14 cellular contexts compared by ENCODE assay signal in genomic region chr2:237262838-237263771, GRCh38.
DNase-seq lines count a peak whose midpoint lies in the region; ATAC-seq, FAIRE-seq and TF ChIP-seq lines count a peak whose summit lies in the region.
"Had no signal": no experiment of that assay in that cellular context is flagged by ENCODE, and none has a peak within 500 bp of the region (broad histone marks: within the 10 kb centered on the region; RNA-seq: fewer than 3 reads in every experiment).

No MANE protein-coding gene starts in this region.

- peak overlapping the region; percentile 51 for H3K4me2 ChIP-seq in osteoblast (ENCODE audit: insufficient read depth, low read length)

- H4K20me1 ChIP-seq in osteoblast (ENCODE audit: insufficient read depth, low read length): no peaks in the 10 kb centered on the region

- H3K27ac Mint-ChIP-seq in stimulated activated naive B cell treated with anti-CD40 and anti-IgM and Interleukin-4, amounts not matched to agents 10 μg/mL and 1 μg/mL and 100 μg/mL, for 72 hours: no peak overlapping the region

- H3K9me3 ChIP-seq in esophagus muscularis mucosa: no peaks in the 10 kb centered on the region
- H3K9me3 ChIP-seq in osteoblast (ENCODE audit: low read depth, low read length): no peaks in the 10 kb centered on the region
- H3K9me3 ChIP-seq: adrenal gland had no signal

- TF ChIP-seq POLR2A in esophagus muscularis mucosa (IDR thresholded peaks at IDR 0.05; ENCODE audit: low read depth): no peak

- peaks cover 0 to 50% (median 25%) of the 10 kb centered on the region in 4 donors for H3K4me1 ChIP-seq in esophagus muscularis mucosa
- H3K4me1 ChIP-seq in osteoblast (ENCODE audit: insufficient read depth, low read length): peaks cover 59% of the 10 kb centered on the region

- H3K4me1 Mint-ChIP-seq in stimulated activated naive B cell treated with anti-CD40 and anti-IgM and Interleukin-4, amounts not matched to agents 10 μg/mL and 1 μg/mL and 100 μg/mL, for 72 hours: no peaks in the 10 kb centered on the region

- H3K79me2 ChIP-seq in osteoblast (ENCODE audit: insufficient read depth, low read length): no peaks in the 10 kb centered on the region

- no peaks in the 10 kb centered on the region for H3K36me3 ChIP-seq in esophagus muscularis mucosa
- H3K36me3 ChIP-seq in osteoblast (ENCODE audit: insufficient read depth, low read length): no peaks in the 10 kb centered on the region
- H3K36me3 ChIP-seq: adrenal gland had no signal

- H3K4me3 ChIP-seq in esophagus muscularis mucosa (no peak overlapping the region), osteoblast (ENCODE audit: insufficient read depth, low read length) (peak overlapping the region; percentile 10)
- H3K4me3 ChIP-seq: adrenal gland had no signal

- H3K27me3 Mint-ChIP-seq in stimulated activated naive B cell treated with anti-CD40 and anti-IgM and Interleukin-4, amounts not matched to agents 10 μg/mL and 1 μg/mL and 100 μg/mL, for 72 hours: peaks cover 0 to 3% of the 10 kb centered on the region in 2 donors

- TF ChIP-seq CTCF in esophagus muscularis mucosa (IDR thresholded peaks at IDR 0.05) (no peak), osteoblast (IDR thresholded peaks at IDR 0.05; ENCODE audit: extremely low read depth, low read depth, low read length) (no peak)

- intact Hi-C loops in esophagus muscularis mucosa (cut with DNase I): no loop called here

- TF ChIP-seq EP300 in esophagus muscularis mucosa (IDR thresholded peaks at IDR 0.05): no peak

- H2AFZ ChIP-seq in osteoblast (ENCODE audit: low read length): peak overlapping the region; percentile 42

- H3K36me3 Mint-ChIP-seq in stimulated activated naive B cell treated with anti-CD40 and anti-IgM and Interleukin-4, amounts not matched to agents 10 μg/mL and 1 μg/mL and 100 μg/mL, for 72 hours: no peaks in the 10 kb centered on the region

- H3K27me3 ChIP-seq in esophagus muscularis mucosa: no peaks in the 10 kb centered on the region
- H3K27me3 ChIP-seq in osteoblast (ENCODE audit: insufficient read depth, low read length): no peaks in the 10 kb centered on the region
- H3K27me3 ChIP-seq: adrenal gland had no signal

- FAIRE-seq in RCC 7860 (lab: Jason Lieb, UNC): no peak
- FAIRE-seq: GM18507 had no signal

- peaks cover 4 to 6% of the 10 kb centered on the region in 2 donors for H3K9me3 Mint-ChIP-seq in stimulated activated naive B cell treated with anti-CD40 and anti-IgM and Interleukin-4, amounts not matched to agents 10 μg/mL and 1 μg/mL and 100 μg/mL, for 72 hours

- no peak for ATAC-seq in stimulated activated naive B cell treated with anti-CD40 and anti-IgM and Interleukin-4, amounts not matched to agents 10 μg/mL and 1 μg/mL and 100 μg/mL, for 72 hours (replicated peaks)
- ATAC-seq in HG03439 (IDR thresholded peaks at IDR 0.05; ENCODE audit: unreplicated experiment): no peak

- WGBS in esophagus muscularis mucosa: 84% methylated on average over 10 of the region's 10 CpGs

- no peak overlapping the region for H3K4me3 Mint-ChIP-seq in stimulated activated naive B cell treated with anti-CD40 and anti-IgM and Interleukin-4, amounts not matched to agents 10 μg/mL and 1 μg/mL and 100 μg/mL, for 72 hours

- DNase-seq in Daoy (ENCODE audit: low read depth) (peak; percentile 60), NOMO-1 treated with DMSO at 0.1 percent for 48 hours (lab: John Stamatoyannopoulos, UW; ENCODE audit: unreplicated experiment) (peak; percentile 76), esophagus muscularis mucosa (ENCODE audit: extremely low spot score) (no peak), osteoblast (ENCODE audit: insufficient read length, low spot score, missing footprints) (peak; percentile 51), RCC 7860 (ENCODE audit: low spot score) (no peak), hypothalamus (lab: John Stamatoyannopoulos, UW) (no peak)
- DNase-seq in stimulated activated naive B cell treated with anti-CD40 and anti-IgM and Interleukin-4, amounts not matched to agents 10 μg/mL and 1 μg/mL and 100 μg/mL, for 72 hours: no peak
- DNase-seq: Calu3; glutamatergic neuron; NCI-H146; stimulated activated CD4-positive, alpha-beta T cell treated with anti-CD3 and anti-CD28 coated beads, Interleukin-4, amount 100 ng/mL, for 1 hour had no signal

- H3K27ac ChIP-seq in esophagus muscularis mucosa (replicated peaks in 1 of 4) (peak overlapping the region; percentile 25 to 50 (median 46)), osteoblast (ENCODE audit: low read depth, low read length) (peak overlapping the region; percentile 98)

Comparison
In these comparisons a context has a peak if more than half of its experiments do, and no peak if none do; other contexts are left out.
1. DNase-seq: peak in Daoy (single experiment), NOMO-1 treated with DMSO at 0.1 percent for 48 hours (single experiment) and osteoblast (single experiment); none in esophagus muscularis mucosa (single experiment), RCC 7860 (single experiment), hypothalamus (0 of 51) and stimulated activated naive B cell treated with anti-CD40 and anti-IgM and Interleukin-4, amounts not matched to agents 10 μg/mL and 1 μg/mL and 100 μg/mL, for 72 hours (single experiment).